ENCODE assay signal across 12 cellular contexts in genomic region chr12:54240971-54241588, GRCh38. TPM values are rescaled to one million over a fixed set of nuclear protein-coding genes. Genes with fewer than 3 reads are reported as not detected.
DNase-seq lines count a peak whose midpoint lies in the region; ATAC-seq and TF ChIP-seq lines count a peak whose summit lies in the region.
"Had no signal": no experiment of that assay in that cellular context is flagged by ENCODE, and none has a peak within 500 bp of the region (broad histone marks: within the 10 kb centered on the region; RNA-seq: fewer than 3 reads in every experiment).

No MANE protein-coding gene starts in this region.

- H3K9me3 Mint-ChIP-seq in activated naive CD8-positive, alpha-beta T cell treated with anti-CD3 and anti-CD28 coated beads, Interleukin-2, amount 10 ng/mL, durations not matched to agents 7 days and 5 days, result no peaks in the 10 kb centered on the region

- no peaks in the 10 kb centered on the region for H3K9me3 ChIP-seq in heart right ventricle

- 96 to 97% methylated on average over 2 of the region's 2 CpGs for WGBS in heart right ventricle, 2 donors

- H3K4me1 Mint-ChIP-seq in activated naive CD8-positive, alpha-beta T cell treated with anti-CD3 and anti-CD28 coated beads, Interleukin-2, amount 10 ng/mL, durations not matched to agents 7 days and 5 days, result peaks cover 6% of the 10 kb centered on the region

- H3K27ac Mint-ChIP-seq in activated naive CD8-positive, alpha-beta T cell treated with anti-CD3 and anti-CD28 coated beads, Interleukin-2, amount 10 ng/mL, durations not matched to agents 7 days and 5 days, result peak overlapping the region; percentile 68

- H3K27ac ChIP-seq in dorsolateral prefrontal cortex, result no peak overlapping the region
- H3K27ac ChIP-seq in heart right ventricle, result no peak overlapping the region
- H3K27ac ChIP-seq: brain microvascular endothelial cell had no signal

- H3K36me3 Mint-ChIP-seq in activated naive CD8-positive, alpha-beta T cell treated with anti-CD3 and anti-CD28 coated beads, Interleukin-2, amount 10 ng/mL, durations not matched to agents 7 days and 5 days, result peaks cover 26% of the 10 kb centered on the region

- peaks cover 0 to 27% (median 3%) of the 10 kb centered on the region in 9 donors for H3K4me1 ChIP-seq in heart right ventricle

- POLR2A ChIA-PET in activated naive CD8-positive, alpha-beta T cell treated with anti-CD3 and anti-CD28 coated beads, Interleukin-2, amount 10 ng/mL, durations not matched to agents 7 days and 5 days (lab: Charles Lee), result interaction anchor here (1.0 to 1.4 kb wide), 2 partner anchors 11 to 18 kb away, joined by 3 to 4 read pairs; no protein-coding TSS in a partner anchor

- intact Hi-C loops in dorsolateral prefrontal cortex (cut with DNase I), result no loop called here
- intact Hi-C loops in heart right ventricle (cut with DNase I), result no loop called here

- no peak overlapping the region for H3K4me3 ChIP-seq in GM06990 (replicated peaks; ENCODE audit: low read depth, low read length)
- no peak overlapping the region for H3K4me3 ChIP-seq in dorsolateral prefrontal cortex
- no peak overlapping the region for H3K4me3 ChIP-seq in heart right ventricle

- no peaks in the 10 kb centered on the region for H3K27me3 Mint-ChIP-seq in activated naive CD8-positive, alpha-beta T cell treated with anti-CD3 and anti-CD28 coated beads, Interleukin-2, amount 10 ng/mL, durations not matched to agents 7 days and 5 days

- TF ChIP-seq CTCF in GM06990 (IDR thresholded peaks at IDR 0.05; ENCODE audit: insufficient read depth, low read length, poor library complexity, severe bottlenecking), result no peak
- TF ChIP-seq CTCF in dorsolateral prefrontal cortex (IDR thresholded peaks at IDR 0.05 in 54 of 56, conservative IDR thresholded peaks at IDR 0.05 in 2 of 56; ENCODE audit: low read depth in 1 of 56, partially characterized antibody in 56 of 56), result no peak
- TF ChIP-seq CTCF in heart right ventricle (IDR thresholded peaks at IDR 0.05), result no peak
- no peak for TF ChIP-seq CTCF in GM10266 (IDR thresholded peaks at IDR 0.05; ENCODE audit: control insufficient read depth, insufficient read depth, low read depth, missing control alignments)

- DNase-seq in GM06990 (ENCODE audit: extremely low read depth, insufficient read length) (peak; percentile 35), G401 (ENCODE audit: low spot score) (no peak), dorsolateral prefrontal cortex (no peak), heart right ventricle (no peak), GM10266 (ENCODE audit: extremely low spot score) (no peak)
- DNase-seq in activated naive CD8-positive, alpha-beta T cell treated with anti-CD3 and anti-CD28 coated beads, Interleukin-2, amount 10 ng/mL, durations not matched to agents 7 days and 5 days, result no peak
- DNase-seq: brain microvascular endothelial cell; NCI-H1092 treated with DMSO at 0.1 percent for 48 hours; stimulated activated CD4-positive, alpha-beta T cell treated with anti-CD3 and anti-CD28 coated beads, Interleukin-2, amount 100 ng/mL, for 24 hours had no signal

- in situ Hi-C loops in G401 (cut with HindIII; ENCODE audit: low sequenced_read_pairs), result no loop called here

- H3K27me3 ChIP-seq in GM06990 (replicated peaks; ENCODE audit: control insufficient read depth, insufficient read depth, low read length) (no peaks in the 10 kb centered on the region), dorsolateral prefrontal cortex (no peaks in the 10 kb centered on the region), heart right ventricle (no peaks in the 10 kb centered on the region)
- H3K27me3 ChIP-seq: brain microvascular endothelial cell had no signal

- H3K36me3 ChIP-seq in GM06990 (ENCODE audit: control insufficient read depth, insufficient read depth, low read length) (peaks cover 1% of the 10 kb centered on the region), heart right ventricle (peaks cover 0 to 99% (median 41%) of the 10 kb centered on the region in 9 donors)

- peak; percentile 82 for ATAC-seq in GM18907 (IDR thresholded peaks at IDR 0.05; ENCODE audit: unreplicated experiment)
- peak; percentile 51 for ATAC-seq in HG03175 (IDR thresholded peaks at IDR 0.05; ENCODE audit: unreplicated experiment)
- no peak for ATAC-seq in activated naive CD8-positive, alpha-beta T cell treated with anti-CD3 and anti-CD28 coated beads, Interleukin-2, amount 10 ng/mL, durations not matched to agents 7 days and 5 days (ENCODE audit: low read depth)
- ATAC-seq in heart right ventricle, result no peak

- no peak overlapping the region for H3K4me3 Mint-ChIP-seq in activated naive CD8-positive, alpha-beta T cell treated with anti-CD3 and anti-CD28 coated beads, Interleukin-2, amount 10 ng/mL, durations not matched to agents 7 days and 5 days

RNA-seq across cellular contexts. Expression of gene CBX5, which starts 38.8 kb away (rescaled TPM):
- total RNA-seq in activated naive CD8-positive, alpha-beta T cell treated with anti-CD3 and anti-CD28 coated beads, Interleukin-2, amount 10 ng/mL, durations not matched to agents 7 days and 5 days, result 100 to 1,000 TPM; 113 TPM
- 59.0 and 67.6 TPM in 2 replicates for total RNA-seq in G401 (2014; rRNA removed; shearing (Covaris generic))
- total RNA-seq in dorsolateral prefrontal cortex, result 100 to 1,000 TPM in 115 of 120 experiments, 10 to 100 TPM in 5; 82.3 to 164 (median 125) TPM
- 10 to 100 TPM; 44.4 to 53.5 (median 49.7) TPM for total RNA-seq in heart right ventricle
- polyA plus RNA-seq in heart right ventricle, result 10 to 100 TPM; 13.4 to 19.2 TPM

RNA-seq across cellular contexts. Expression of gene HNRNPA1, which starts 39.4 kb away (rescaled TPM):
- 1,000 to 10,000 TPM; 1,247 to 1,279 TPM for total RNA-seq in activated naive CD8-positive, alpha-beta T cell treated with anti-CD3 and anti-CD28 coated beads, Interleukin-2, amount 10 ng/mL, durations not matched to agents 7 days and 5 days
- 312 and 417 TPM in 2 replicates for total RNA-seq in G401 (2014; rRNA removed; shearing (Covaris generic))
- 100 to 1,000 TPM; 289 to 594 (median 437) TPM for total RNA-seq in dorsolateral prefrontal cortex
- total RNA-seq in heart right ventricle, result 100 to 1,000 TPM; 419 to 538 (median 462) TPM
- 100 to 1,000 TPM; 353 to 641 TPM for polyA plus RNA-seq in heart right ventricle

RNA-seq across cellular contexts. Expression of gene SMUG1, which starts 52.3 kb away (rescaled TPM):
- 10 to 100 TPM; 23.9 to 24.4 TPM for total RNA-seq in activated naive CD8-positive, alpha-beta T cell treated with anti-CD3 and anti-CD28 coated beads, Interleukin-2, amount 10 ng/mL, durations not matched to agents 7 days and 5 days
- total RNA-seq in G401 (2014; rRNA removed; shearing (Covaris generic)), result 52.2 and 64.7 TPM in 2 replicates
- total RNA-seq in dorsolateral prefrontal cortex (10 to 100 TPM; 15.0 to 44.0 (median 30.6) TPM), heart right ventricle (10 to 100 TPM in 9 of 10 donors, 1 to 10 TPM in 1; 8.8 to 20.7 (median 13.8) TPM)
- 10 to 100 TPM; 16.2 to 28.8 TPM for polyA plus RNA-seq in heart right ventricle

RNA-seq across cellular contexts. Expression of gene NFE2, which starts 59.7 kb away (rescaled TPM):
- not detected for total RNA-seq in activated naive CD8-positive, alpha-beta T cell treated with anti-CD3 and anti-CD28 coated beads, Interleukin-2, amount 10 ng/mL, durations not matched to agents 7 days and 5 days
- total RNA-seq in G401 (2014; rRNA removed; shearing (Covaris generic)), result 13.7 and 18.5 TPM in 2 replicates
- total RNA-seq in dorsolateral prefrontal cortex (1 to 10 TPM in 27 of 120 experiments, under 1 TPM in 67, not detected in 26; 0.27 to 3.7 (median 0.67) TPM), heart right ventricle (1 to 10 TPM in 1 of 10 donors, under 1 TPM in 8, not detected in 1; 0.17 to 1.4 (median 0.50) TPM)
- under 1 TPM in 1 of 2 donors, not detected in 1; 0.28 TPM for polyA plus RNA-seq in heart right ventricle
- total RNA-seq: pulmonary artery endothelial cell had no signal

Comparison
In these comparisons a context has a peak if more than half of its experiments do, and no peak if none do; other contexts are left out.
1. ATAC-seq: peak in GM18907 (single experiment) and HG03175 (single experiment); none in activated naive CD8-positive, alpha-beta T cell treated with anti-CD3 and anti-CD28 coated beads, Interleukin-2, amount 10 ng/mL, durations not matched to agents 7 days and 5 days (single experiment) and heart right ventricle (0 of 8).